16 cellular contexts compared by ENCODE assay signal in genomic region chr5:32638309-32638708, GRCh38. TPM values are rescaled to one million over a fixed set of nuclear protein-coding genes. Genes with fewer than 3 reads are reported as not detected.
DNase-seq lines count a peak whose midpoint lies in the region; ATAC-seq, FAIRE-seq and TF ChIP-seq lines count a peak whose summit lies in the region.
"Had no signal": no experiment of that assay in that cellular context is flagged by ENCODE, and none has a peak within 500 bp of the region (broad histone marks: within the 10 kb centered on the region; RNA-seq: fewer than 3 reads in every experiment).

No MANE protein-coding gene starts in this region.

- TF ChIP-seq POLR2A in breast epithelium (IDR thresholded peaks at IDR 0.05) (no peak), K562 (conservative IDR thresholded peaks at IDR 0.05) (no peak)

- H3K27me3 Mint-ChIP-seq in MCF 10A (ENCODE audit: insufficient read depth, unreplicated experiment) (no peaks in the 10 kb centered on the region), neural progenitor cell (ENCODE audit: insufficient read depth, low read depth) (peaks cover 4% of the 10 kb centered on the region)
- H3K27me3 Mint-ChIP-seq: CD4-positive, alpha-beta memory T cell had no signal

- H3K4me3 Mint-ChIP-seq in MCF 10A (ENCODE audit: unreplicated experiment) (no peak overlapping the region), neural progenitor cell (no peak overlapping the region)
- H3K4me3 Mint-ChIP-seq: CD14-positive monocyte; CD4-positive, alpha-beta memory T cell; H9 had no signal

- no peaks in the 10 kb centered on the region for H3F3A ChIP-seq in neural progenitor cell (ENCODE audit: low read depth)

- H2AFZ ChIP-seq in K562 (ENCODE audit: low read depth, low read length) (no peak overlapping the region), neural progenitor cell (replicated peaks) (no peak overlapping the region)

- FAIRE-seq in K562 (lab: Jason Lieb, UNC): no peak
- no peak for FAIRE-seq in small intestine (lab: Jason Lieb, UNC)

- H3K36me3 Mint-ChIP-seq in MCF 10A (ENCODE audit: insufficient read depth, unreplicated experiment) (peaks cover 11% of the 10 kb centered on the region), neural progenitor cell (no peaks in the 10 kb centered on the region)
- H3K36me3 Mint-ChIP-seq: CD14-positive monocyte; CD4-positive, alpha-beta memory T cell had no signal

- in situ Hi-C loops in K562 (cut with MboI): no loop called here

- no peak overlapping the region for H3K9ac ChIP-seq in K562 (ENCODE audit: insufficient read depth in 1 of 2, low read depth in 2 of 2, low read length in 2 of 2)
- no peak overlapping the region for H3K9ac ChIP-seq in neural progenitor cell
- H3K9ac ChIP-seq: BLaER1 had no signal

- H3K4me1 ChIP-seq in breast epithelium (no peaks in the 10 kb centered on the region), K562 (replicated peaks in 1 of 2; ENCODE audit: control insufficient read depth in 2 of 2, insufficient read depth in 2 of 2, low read length in 2 of 2) (no peaks in the 10 kb centered on the region), neural progenitor cell (no peaks in the 10 kb centered on the region), small intestine (ENCODE audit: control insufficient read depth in 2 of 2, insufficient read depth in 1 of 2, low read depth in 1 of 2, low read length in 1 of 2) (no peaks in the 10 kb centered on the region)
- H3K4me1 ChIP-seq: BLaER1 had no signal

- H3K27ac ChIP-seq in breast epithelium: no peak overlapping the region
- no peak overlapping the region for H3K27ac ChIP-seq in K562 (ENCODE audit: extremely low read depth, low read depth, low read length)
- H3K27ac ChIP-seq in neural progenitor cell: no peak overlapping the region
- no peak overlapping the region for H3K27ac ChIP-seq in small intestine (ENCODE audit: low read depth in 1 of 2, low read length in 1 of 2)
- H3K27ac ChIP-seq: BLaER1 had no signal

- WGBS in K562 (ENCODE audit: insufficient coverage, low coverage, missing lambda C conversion rate): 3% methylated on average over 9 of the region's 9 CpGs
- 84 to 90% (median 87%) methylated on average over 9 of the region's 9 CpGs for WGBS in small intestine, 3 donors

- H3K27ac Mint-ChIP-seq in MCF 10A (ENCODE audit: low read depth, unreplicated experiment) (peak overlapping the region; percentile 58), neural progenitor cell (peak overlapping the region; percentile 11)
- H3K27ac Mint-ChIP-seq: CD4-positive, alpha-beta memory T cell had no signal

- no peaks in the 10 kb centered on the region for H3K9me1 ChIP-seq in K562 (ENCODE audit: control insufficient read depth, insufficient read depth, low read length)

- DNase-seq in MCF 10A (ENCODE audit: unreplicated experiment): no peak
- no peak for DNase-seq in breast epithelium (ENCODE audit: low spot score in 2 of 2)
- peak in 1 of 4 experiments; percentile 11 for DNase-seq in K562 (ENCODE audit: extremely low read depth in 1 of 4, low spot score in 3 of 4)
- no peak for DNase-seq in neural progenitor cell (ENCODE audit: low spot score)
- no peak for DNase-seq in small intestine
- no peak for DNase-seq in activated CD4-positive, alpha-beta T cell treated with anti-CD3 and anti-CD28 coated beads for 48 hours
- DNase-seq: 8988T; CD4-positive, alpha-beta memory T cell; DMS153; DMS79; GF-D8; GOT3; H9 had no signal

- POLR2A ChIA-PET in MCF 10A (lab: Yijun Ruan, JAX): interaction anchor here (0.6 kb wide), 1 partner anchor 24 kb away, joined by 3 read pairs; no protein-coding TSS in a partner anchor
- POLR2A ChIA-PET in K562 (lab: Yijun Ruan, JAX): no interaction called here

- H3K9me3 Mint-ChIP-seq in MCF 10A (ENCODE audit: unreplicated experiment) (no peaks in the 10 kb centered on the region), neural progenitor cell (peaks cover 6% of the 10 kb centered on the region)
- H3K9me3 Mint-ChIP-seq: H9 had no signal

- H3K4me1 Mint-ChIP-seq in MCF 10A (ENCODE audit: insufficient read depth, unreplicated experiment) (peaks cover 20% of the 10 kb centered on the region), neural progenitor cell (peaks cover 2% of the 10 kb centered on the region)
- H3K4me1 Mint-ChIP-seq: CD14-positive monocyte had no signal

- H3K9me3 ChIP-seq in breast epithelium: no peaks in the 10 kb centered on the region
- no peaks in the 10 kb centered on the region for H3K9me3 ChIP-seq in K562 (replicated peaks; ENCODE audit: control insufficient read depth, insufficient read depth, low read depth, low read length)
- no peaks in the 10 kb centered on the region for H3K9me3 ChIP-seq in neural progenitor cell (ENCODE audit: low read depth)
- H3K9me3 ChIP-seq in small intestine (ENCODE audit: control insufficient read depth, low read depth): no peaks in the 10 kb centered on the region
- H3K9me3 ChIP-seq: BLaER1 had no signal

- ATAC-seq in K562 (peak; percentile 79), HG03175 (IDR thresholded peaks at IDR 0.05; ENCODE audit: unreplicated experiment) (no peak)

- H3K36me3 ChIP-seq in breast epithelium (no peaks in the 10 kb centered on the region), K562 (ENCODE audit: control insufficient read depth, insufficient read depth, low read length) (no peaks in the 10 kb centered on the region), neural progenitor cell (no peaks in the 10 kb centered on the region), small intestine (ENCODE audit: control insufficient read depth in 2 of 2, insufficient read depth in 2 of 2, low read length in 2 of 2) (no peaks in the 10 kb centered on the region)
- H3K36me3 ChIP-seq: BLaER1 had no signal

- H3K4me3 ChIP-seq in breast epithelium (no peak overlapping the region), K562 (no peak overlapping the region), neural progenitor cell (no peak overlapping the region), small intestine (ENCODE audit: low read depth in 1 of 2, low read length in 2 of 2) (no peak overlapping the region)
- H3K4me3 ChIP-seq: BLaER1 had no signal

- TF ChIP-seq RAD21 in K562 (CRISPR knock-in tag; conservative IDR thresholded peaks at IDR 0.05 in 1 of 2, IDR thresholded peaks at IDR 0.05 in 1 of 2): no peak

- H4K20me1 ChIP-seq in K562 (replicated peaks; ENCODE audit: control insufficient read depth, insufficient read depth, low read length) (no peaks in the 10 kb centered on the region), neural progenitor cell (ENCODE audit: low read depth) (no peaks in the 10 kb centered on the region)
- H4K20me1 ChIP-seq: BLaER1 had no signal

- H3K79me2 ChIP-seq in K562 (ENCODE audit: control insufficient read depth, insufficient read depth, low read length): no peaks in the 10 kb centered on the region
- no peaks in the 10 kb centered on the region for H3K79me2 ChIP-seq in neural progenitor cell (ENCODE audit: low read depth)

- TF ChIP-seq CTCF in MCF 10A (IDR thresholded peaks at IDR 0.05; ENCODE audit: unreplicated experiment) (no peak), breast epithelium (IDR thresholded peaks at IDR 0.05) (no peak), K562 (IDR thresholded peaks at IDR 0.05 in 2 of 3, conservative IDR thresholded peaks at IDR 0.05 in 1 of 3; ENCODE audit: insufficient read depth in 2 of 3, low read depth in 1 of 3, low read length in 3 of 3) (0 out of 6 replicates have a peak, but pooled peaks of 2 of the 3 experiments have one; percentile 17), neural progenitor cell (IDR thresholded peaks at IDR 0.05) (no peak)

- CTCF ChIA-PET in MCF 10A (lab: Yijun Ruan, JAX): no interaction called here
- CTCF ChIA-PET in K562 (lab: Yijun Ruan, JAX; ENCODE audit: low intra/inter-chr PET ratio): no interaction called here

- H3K27me3 ChIP-seq in breast epithelium: no peaks in the 10 kb centered on the region
- H3K27me3 ChIP-seq in K562 (ENCODE audit: control insufficient read depth in 2 of 2, insufficient read depth in 2 of 2, low read length in 2 of 2): peaks cover 7 to 22% of the 10 kb centered on the region in 2 experiments; a peak in 4 of 5 replicates
- H3K27me3 ChIP-seq in neural progenitor cell: no peaks in the 10 kb centered on the region
- no peaks in the 10 kb centered on the region for H3K27me3 ChIP-seq in small intestine (ENCODE audit: control insufficient read depth in 2 of 2, insufficient read depth in 2 of 2, low read length in 2 of 2)
- H3K27me3 ChIP-seq: BLaER1 had no signal

- intact Hi-C loops in MCF 10A (cut with micrococcal nuclease): no loop called here
- intact Hi-C loops in breast epithelium (cut with DNase I; ENCODE audit: low total_unique reads): no loop called here
- intact Hi-C loops in K562 (cut with micrococcal nuclease): no loop called here

- TF ChIP-seq EP300 in K562 (IDR thresholded peaks at IDR 0.05; ENCODE audit: low read length): no peak

- H3K4me2 ChIP-seq in K562 (ENCODE audit: insufficient read depth, low read length) (peak overlapping the region; percentile 8; the same call in 1 of the 2 replicates), neural progenitor cell (no peak overlapping the region)
- H3K4me2 ChIP-seq: BLaER1 had no signal

- BruUV-seq in MCF 10A (replicated peaks; lab: Mats Ljungman, UMichigan): no TSS peak
- BruUV-seq in K562 (replicated peaks; lab: Mats Ljungman, UMichigan): no TSS peak

TF ChIP-seq in K562, 482 proteins besides CTCF, POLR2A, EP300 and RAD21 (continues in another document):
- TF ChIP-seq TBL1XR1 (IDR thresholded peaks at IDR 0.05; ENCODE audit: low read length in 2 of 2) (no peak), GABPB1 (CRISPR knock-in tag; IDR thresholded peaks at IDR 0.05) (no peak), RBM17 (IDR thresholded peaks at IDR 0.05; ENCODE audit: borderline replicate concordance, low read depth, low read length) (no peak)

RNA-seq across cellular contexts. Expression of gene SUB1, which starts 53.0 kb away (rescaled TPM):
- 269 and 302 TPM in 2 replicates for total RNA-seq in MCF 10A (2022)
- total RNA-seq in breast epithelium: 100 to 1,000 TPM; 152 to 230 (median 201) TPM
- total RNA-seq in K562 (2011; cell fraction: chromatin; rRNA removed; ENCODE audit: low replicate concordance): 59.7 and 153 TPM in 2 replicates
- 54.2 and 54.7 TPM in 2 replicates for total RNA-seq in K562 (2011; cell fraction: nucleolus; rRNA removed)
- total RNA-seq in K562 (2011; cell fraction: nucleoplasm; rRNA removed): 105 and 163 TPM in 2 replicates
- 259 and 336 TPM in 2 replicates for total RNA-seq in K562 (2014; rRNA removed)
- 779 and 938 TPM in 2 replicates for total RNA-seq in K562 (2014; rRNA removed; fragmentation: Illumina TruSeq; extraction: Trizol)
- total RNA-seq in K562 (2015; rRNA removed; fragmentation: Illumina TruSeq; extraction: Trizol): 625 and 700 TPM in 2 replicates
- total RNA-seq in K562 (2021): 494 and 558 TPM in 2 replicates
- 239 and 479 TPM in 2 replicates for polyA plus RNA-seq in K562 (2011; rRNA removed)
- polyA plus RNA-seq in K562 (2011; cell fraction: cytosol; rRNA removed): 15.5 and 92.3 TPM in 2 replicates
- 40.2 and 58.6 TPM in 2 replicates for polyA plus RNA-seq in K562 (2011; cell fraction: nucleus; rRNA removed)
- polyA plus RNA-seq in K562 (2012): 355 and 463 TPM in 2 replicates
- 378 and 453 TPM in 2 replicates for polyA plus RNA-seq in K562 (2014; fragmentation: Illumina TruSeq; extraction: Trizol)
- polyA plus RNA-seq in K562 (2014; fragmentation: Nextera tagmentation; extraction: Ambion mirVana): 100 to 1,000 TPM; 887 to 932 TPM
- polyA plus RNA-seq in K562 (2014; rRNA removed): 738 and 1,031 TPM in 2 replicates
- 108 and 128 TPM in 2 replicates for polyA minus RNA-seq in K562 (2011; rRNA and poly(A)+ RNA removed)
- polyA minus RNA-seq in K562 (2011; cell fraction: cytosol; rRNA and poly(A)+ RNA removed): 25.9 and 60.5 TPM in 2 replicates
- polyA minus RNA-seq in K562 (2011; cell fraction: nucleus; rRNA and poly(A)+ RNA removed): 67.4 and 68.0 TPM in 2 replicates
- total RNA-seq in neural progenitor cell (ENCODE audit: low replicate concordance): 324 and 789 TPM in 2 replicates
- polyA plus RNA-seq in small intestine: 100 to 1,000 TPM; 113 to 180 (median 169) TPM

Comparison
In these comparisons a context has a peak if more than half of its experiments do, and no peak if none do; other contexts are left out.
1. CTCF ChIP-seq: peak in K562 (2 of 3); none in MCF 10A (single experiment), breast epithelium (0 of 3) and neural progenitor cell (single experiment).